Comparison of ENCODE assay signal across 1 cellular context in genomic region chr7:75617634-75618234, GRCh38.
TF ChIP-seq lines count a peak whose summit lies in the region.

No MANE protein-coding gene starts in this region.

TF ChIP-seq in GM12878, 131 proteins besides CTCF, POLR2A, EP300 and RAD21 (continued from another document):
- no peak; a peak in 1 of 4 replicates for TF ChIP-seq CEBPB (IDR thresholded peaks at IDR 0.05; ENCODE audit: borderline replicate concordance in 1 of 2, low read depth in 2 of 2, low read length in 2 of 2)
- peak; percentile 47; the same call in 1 of the 2 replicates for TF ChIP-seq RUNX3 (IDR thresholded peaks at IDR 0.05; ENCODE audit: low read length)
- no peak for TF ChIP-seq ZNF24 (IDR thresholded peaks at IDR 0.05)
- 0 out of 2 replicates have a peak, but pooled peaks have one; percentile 22 for TF ChIP-seq CBFB (IDR thresholded peaks at IDR 0.05; ENCODE audit: low read depth)
- peak; percentile 31; the same call in 1 of the 2 replicates for TF ChIP-seq IKZF1 (conservative IDR thresholded peaks at IDR 0.05)
- no peak for TF ChIP-seq ZNF274 (IDR thresholded peaks at IDR 0.05; ENCODE audit: insufficient read depth, insufficient read length)
- TF ChIP-seq CBX5 (IDR thresholded peaks at IDR 0.05; ENCODE audit: low read depth): no peak
- TF ChIP-seq HCFC1 (IDR thresholded peaks at IDR 0.05; ENCODE audit: low read length): no peak
- TF ChIP-seq NBN (IDR thresholded peaks at IDR 0.05): peak; percentile 50; the same call in 1 of the 2 replicates
- TF ChIP-seq PAX5 (IDR thresholded peaks at IDR 0.05; ENCODE audit: borderline replicate concordance, low read depth, low read length): no peak
- TF ChIP-seq SMARCA5 (IDR thresholded peaks at IDR 0.05): no peak
- no peak for TF ChIP-seq E2F8 (IDR thresholded peaks at IDR 0.05; ENCODE audit: low read depth, partially characterized antibody)
- no peak for TF ChIP-seq CBX3 (IDR thresholded peaks at IDR 0.05; ENCODE audit: borderline replicate concordance, low read depth)
- no peak for TF ChIP-seq EZH2 (IDR thresholded peaks at IDR 0.05; ENCODE audit: borderline replicate concordance, control insufficient read depth, low read depth, low read length)
- TF ChIP-seq POLR2AphosphoS5 (IDR thresholded peaks at IDR 0.05; ENCODE audit: low read length): no peak
- TF ChIP-seq ATF2 (IDR thresholded peaks at IDR 0.05; ENCODE audit: low read length): no peak
- no peak for TF ChIP-seq NR2F1 (conservative IDR thresholded peaks at IDR 0.05)
- no peak for TF ChIP-seq PKNOX1 (IDR thresholded peaks at IDR 0.05)
- TF ChIP-seq IKZF2 (IDR thresholded peaks at IDR 0.05): peak; percentile 27 to 37; a peak in 2 of 4 replicates
- TF ChIP-seq SIX5 (IDR thresholded peaks at IDR 0.05; ENCODE audit: low read depth, low read length, severe bottlenecking): no peak
- no peak for TF ChIP-seq BRCA1 (IDR thresholded peaks at IDR 0.05; ENCODE audit: low read depth, low read length)
- TF ChIP-seq FOS (IDR thresholded peaks at IDR 0.05; ENCODE audit: borderline replicate concordance, extremely low read depth, insufficient read length): no peak
- peak; percentile 33; the same call in 1 of the 2 replicates for TF ChIP-seq SPI1 (IDR thresholded peaks at IDR 0.05; ENCODE audit: borderline replicate concordance, insufficient read depth, low read depth, low read length)
- no peak for TF ChIP-seq E2F4 (IDR thresholded peaks at IDR 0.05; ENCODE audit: low read depth, low read length)
TF ChIP-seq in GM12878: peak in this region for 7.
